ENCODE assay signal across 8 cellular contexts in genomic region chr10:103451871-103452713, GRCh38. TPM values are rescaled to one million over a fixed set of nuclear protein-coding genes. Genes with fewer than 3 reads are reported as not detected.
DNase-seq lines count a peak whose midpoint lies in the region; ATAC-seq, FAIRE-seq and TF ChIP-seq lines count a peak whose summit lies in the region.

Gene CALHM2, minus strand, starts transcription at chr10:103452370. Its CDS starts 2,429 bp downstream, at chr10:103449941.

- H3K4me1 ChIP-seq in mucosa of descending colon (ENCODE audit: low read depth), result peaks cover 21% of the 10 kb centered on the region

- intact Hi-C loops in mucosa of descending colon (cut with DNase I, micrococcal nuclease), result no loop called here

- no peaks in the 10 kb centered on the region for H3K9me3 ChIP-seq in mucosa of descending colon

- no peaks in the 10 kb centered on the region for H3K9me3 Mint-ChIP-seq in endothelial cell (ENCODE audit: unreplicated experiment)

- no peak for FAIRE-seq in HTR-8/SVneo (lab: Jason Lieb, UNC)

- H3K4me3 Mint-ChIP-seq in endothelial cell (ENCODE audit: unreplicated experiment), result no peak within 1 kb of the TSS

- ATAC-seq in HG02610 (IDR thresholded peaks at IDR 0.05; ENCODE audit: unreplicated experiment) (peak; percentile 68), mucosa of descending colon (peak; percentile 79)

- H3K4me1 Mint-ChIP-seq in endothelial cell (ENCODE audit: unreplicated experiment), result peaks cover 19% of the 10 kb centered on the region

- DNase-seq in GM12864 (ENCODE audit: low read depth), result no peak
- DNase-seq in NCI-H526 (lab: John Stamatoyannopoulos, UW), result peak; percentile 40 to 78
- peak; percentile 63 for DNase-seq in activated CD8-positive, alpha-beta memory T cell treated with anti-CD3 and anti-CD28 coated beads, Interleukin-2, amount 50 U/mL, for 4 hours
- peak; percentile 51 for DNase-seq in endothelial cell (ENCODE audit: low spot score)
- DNase-seq in mucosa of descending colon, result peak; percentile 64 to 79 (median 75)
- DNase-seq in stimulated activated CD8-positive, alpha-beta memory T cell treated with anti-CD3 and anti-CD28 coated beads, Interleukin-4, amount 100 ng/mL, for 48 hours, result peak; percentile 76
- DNase-seq in HTR-8/SVneo (ENCODE audit: insufficient read length, low spot score), result no peak

- H3K4me3 ChIP-seq in GM12864 (ENCODE audit: low read depth, low read length), result peak within 1 kb of the TSS; percentile 76
- peak within 1 kb of the TSS; percentile 36 for H3K4me3 ChIP-seq in mucosa of descending colon

- no peak for TF ChIP-seq CTCF in GM12864 (IDR thresholded peaks at IDR 0.05; ENCODE audit: low read depth, low read length, missing control alignments)
- no peak for TF ChIP-seq CTCF in endothelial cell (IDR thresholded peaks at IDR 0.05; ENCODE audit: unreplicated experiment)
- TF ChIP-seq CTCF in mucosa of descending colon (IDR thresholded peaks at IDR 0.05), result no peak

- no peaks in the 10 kb centered on the region for H3K36me3 ChIP-seq in mucosa of descending colon (ENCODE audit: low read depth)

- peaks cover 13% of the 10 kb centered on the region for H3K27me3 Mint-ChIP-seq in endothelial cell (ENCODE audit: unreplicated experiment)

- peaks cover 16% of the 10 kb centered on the region for H3K36me3 Mint-ChIP-seq in endothelial cell (ENCODE audit: low read depth, unreplicated experiment)

- H3K27ac Mint-ChIP-seq in endothelial cell (ENCODE audit: unreplicated experiment), result no peak within 1 kb of the TSS

RNA-seq across cellular contexts. Expression of gene CALHM2, which starts in this region (rescaled TPM):
- 1.9 TPM for total RNA-seq in endothelial cell (ENCODE audit: unreplicated experiment)
- total RNA-seq in mucosa of descending colon, result 10 to 100 TPM in 2 of 3 donors, 1 to 10 TPM in 1; 5.8 to 16.8 (median 12.3) TPM

Comparison
In these comparisons a context has a peak if more than half of its experiments do, and no peak if none do; other contexts are left out.
1. DNase-seq: peak in NCI-H526 (2 of 2), activated CD8-positive, alpha-beta memory T cell treated with anti-CD3 and anti-CD28 coated beads, Interleukin-2, amount 50 U/mL, for 4 hours (single experiment), endothelial cell (single experiment), mucosa of descending colon (3 of 3) and stimulated activated CD8-positive, alpha-beta memory T cell treated with anti-CD3 and anti-CD28 coated beads, Interleukin-4, amount 100 ng/mL, for 48 hours (single experiment); none in GM12864 (single experiment) and HTR-8/SVneo (single experiment).